1 cellular context compared by ENCODE assay signal in the genomic region with DNA sequence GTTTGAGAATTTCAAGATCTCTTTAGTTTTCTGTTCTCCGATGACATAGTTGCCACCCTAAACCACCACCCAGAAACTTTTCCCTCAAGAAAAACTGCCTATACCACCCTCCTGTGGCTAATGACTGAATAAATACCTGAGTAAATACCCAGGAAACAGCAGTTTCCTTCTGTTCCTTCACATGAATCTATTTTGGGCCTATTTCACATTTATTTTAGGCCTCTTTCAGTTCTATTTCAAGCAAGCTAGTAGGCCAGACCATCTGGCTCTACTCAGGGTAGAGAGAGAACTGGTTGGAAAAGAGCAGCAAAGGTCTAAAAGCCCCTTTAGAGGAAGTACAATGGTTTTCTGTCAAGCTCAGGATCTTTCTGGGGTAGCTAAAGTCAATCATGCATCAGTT.
TF ChIP-seq lines count a peak whose summit lies in the region.

No MANE protein-coding gene starts in this region.

TF ChIP-seq in GM23338, 12 proteins besides CTCF, POLR2A, EP300 and RAD21 (continued from another document):
- TF ChIP-seq, protein P1, sequence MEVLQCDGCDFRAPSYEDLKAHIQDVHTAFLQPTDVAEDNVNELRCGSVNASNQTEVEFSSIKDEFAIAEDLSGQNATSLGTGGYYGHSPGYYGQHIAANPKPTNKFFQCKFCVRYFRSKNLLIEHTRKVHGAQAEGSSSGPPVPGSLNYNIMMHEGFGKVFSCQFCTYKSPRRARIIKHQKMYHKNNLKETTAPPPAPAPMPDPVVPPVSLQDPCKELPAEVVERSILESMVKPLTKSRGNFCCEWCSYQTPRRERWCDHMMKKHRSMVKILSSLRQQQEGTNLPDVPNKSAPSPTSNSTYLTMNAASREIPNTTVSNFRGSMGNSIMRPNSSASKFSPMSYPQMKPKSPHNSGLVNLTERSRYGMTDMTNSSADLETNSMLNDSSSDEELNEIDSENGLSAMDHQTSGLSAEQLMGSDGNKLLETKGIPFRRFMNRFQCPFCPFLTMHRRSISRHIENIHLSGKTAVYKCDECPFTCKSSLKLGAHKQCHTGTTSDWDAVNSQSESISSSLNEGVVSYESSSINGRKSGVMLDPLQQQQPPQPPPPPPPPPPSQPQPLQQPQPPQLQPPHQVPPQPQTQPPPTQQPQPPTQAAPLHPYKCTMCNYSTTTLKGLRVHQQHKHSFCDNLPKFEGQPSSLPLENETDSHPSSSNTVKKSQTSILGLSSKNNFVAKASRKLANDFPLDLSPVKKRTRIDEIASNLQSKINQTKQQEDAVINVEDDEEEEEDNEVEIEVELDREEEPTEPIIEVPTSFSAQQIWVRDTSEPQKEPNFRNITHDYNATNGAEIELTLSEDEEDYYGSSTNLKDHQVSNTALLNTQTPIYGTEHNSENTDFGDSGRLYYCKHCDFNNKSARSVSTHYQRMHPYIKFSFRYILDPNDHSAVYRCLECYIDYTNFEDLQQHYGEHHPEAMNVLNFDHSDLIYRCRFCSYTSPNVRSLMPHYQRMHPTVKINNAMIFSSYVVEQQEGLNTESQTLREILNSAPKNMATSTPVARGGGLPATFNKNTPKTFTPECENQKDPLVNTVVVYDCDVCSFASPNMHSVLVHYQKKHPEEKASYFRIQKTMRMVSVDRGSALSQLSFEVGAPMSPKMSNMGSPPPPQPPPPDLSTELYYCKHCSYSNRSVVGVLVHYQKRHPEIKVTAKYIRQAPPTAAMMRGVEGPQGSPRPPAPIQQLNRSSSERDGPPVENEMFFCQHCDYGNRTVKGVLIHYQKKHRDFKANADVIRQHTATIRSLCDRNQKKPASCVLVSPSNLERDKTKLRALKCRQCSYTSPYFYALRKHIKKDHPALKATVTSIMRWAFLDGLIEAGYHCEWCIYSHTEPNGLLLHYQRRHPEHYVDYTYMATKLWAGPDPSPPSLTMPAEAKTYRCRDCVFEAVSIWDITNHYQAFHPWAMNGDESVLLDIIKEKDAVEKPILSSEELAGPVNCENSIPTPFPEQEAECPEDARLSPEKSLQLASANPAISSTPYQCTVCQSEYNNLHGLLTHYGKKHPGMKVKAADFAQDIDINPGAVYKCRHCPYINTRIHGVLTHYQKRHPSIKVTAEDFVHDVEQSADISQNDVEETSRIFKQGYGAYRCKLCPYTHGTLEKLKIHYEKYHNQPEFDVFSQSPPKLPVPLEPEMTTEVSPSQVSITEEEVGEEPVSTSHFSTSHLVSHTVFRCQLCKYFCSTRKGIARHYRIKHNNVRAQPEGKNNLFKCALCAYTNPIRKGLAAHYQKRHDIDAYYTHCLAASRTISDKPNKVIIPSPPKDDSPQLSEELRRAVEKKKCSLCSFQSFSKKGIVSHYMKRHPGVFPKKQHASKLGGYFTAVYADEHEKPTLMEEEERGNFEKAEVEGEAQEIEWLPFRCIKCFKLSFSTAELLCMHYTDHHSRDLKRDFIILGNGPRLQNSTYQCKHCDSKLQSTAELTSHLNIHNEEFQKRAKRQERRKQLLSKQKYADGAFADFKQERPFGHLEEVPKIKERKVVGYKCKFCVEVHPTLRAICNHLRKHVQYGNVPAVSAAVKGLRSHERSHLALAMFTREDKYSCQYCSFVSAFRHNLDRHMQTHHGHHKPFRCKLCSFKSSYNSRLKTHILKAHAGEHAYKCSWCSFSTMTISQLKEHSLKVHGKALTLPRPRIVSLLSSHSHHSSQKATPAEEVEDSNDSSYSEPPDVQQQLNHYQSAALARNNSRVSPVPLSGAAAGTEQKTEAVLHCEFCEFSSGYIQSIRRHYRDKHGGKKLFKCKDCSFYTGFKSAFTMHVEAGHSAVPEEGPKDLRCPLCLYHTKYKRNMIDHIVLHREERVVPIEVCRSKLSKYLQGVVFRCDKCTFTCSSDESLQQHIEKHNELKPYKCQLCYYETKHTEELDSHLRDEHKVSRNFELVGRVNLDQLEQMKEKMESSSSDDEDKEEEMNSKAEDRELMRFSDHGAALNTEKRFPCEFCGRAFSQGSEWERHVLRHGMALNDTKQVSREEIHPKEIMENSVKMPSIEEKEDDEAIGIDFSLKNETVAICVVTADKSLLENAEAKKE (CRISPR knock-in tag; IDR thresholded peaks at IDR 0.05), result no peak
- TF ChIP-seq, protein P2, sequence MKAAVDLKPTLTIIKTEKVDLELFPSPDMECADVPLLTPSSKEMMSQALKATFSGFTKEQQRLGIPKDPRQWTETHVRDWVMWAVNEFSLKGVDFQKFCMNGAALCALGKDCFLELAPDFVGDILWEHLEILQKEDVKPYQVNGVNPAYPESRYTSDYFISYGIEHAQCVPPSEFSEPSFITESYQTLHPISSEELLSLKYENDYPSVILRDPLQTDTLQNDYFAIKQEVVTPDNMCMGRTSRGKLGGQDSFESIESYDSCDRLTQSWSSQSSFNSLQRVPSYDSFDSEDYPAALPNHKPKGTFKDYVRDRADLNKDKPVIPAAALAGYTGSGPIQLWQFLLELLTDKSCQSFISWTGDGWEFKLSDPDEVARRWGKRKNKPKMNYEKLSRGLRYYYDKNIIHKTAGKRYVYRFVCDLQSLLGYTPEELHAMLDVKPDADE (IDR thresholded peaks at IDR 0.05), result no peak
- TF ChIP-seq EZH2 (IDR thresholded peaks at IDR 0.05; ENCODE audit: low read depth, unreplicated experiment) (no peak), STAT1 (IDR thresholded peaks at IDR 0.05; ENCODE audit: unreplicated experiment) (no peak)
- TF ChIP-seq, protein P3, sequence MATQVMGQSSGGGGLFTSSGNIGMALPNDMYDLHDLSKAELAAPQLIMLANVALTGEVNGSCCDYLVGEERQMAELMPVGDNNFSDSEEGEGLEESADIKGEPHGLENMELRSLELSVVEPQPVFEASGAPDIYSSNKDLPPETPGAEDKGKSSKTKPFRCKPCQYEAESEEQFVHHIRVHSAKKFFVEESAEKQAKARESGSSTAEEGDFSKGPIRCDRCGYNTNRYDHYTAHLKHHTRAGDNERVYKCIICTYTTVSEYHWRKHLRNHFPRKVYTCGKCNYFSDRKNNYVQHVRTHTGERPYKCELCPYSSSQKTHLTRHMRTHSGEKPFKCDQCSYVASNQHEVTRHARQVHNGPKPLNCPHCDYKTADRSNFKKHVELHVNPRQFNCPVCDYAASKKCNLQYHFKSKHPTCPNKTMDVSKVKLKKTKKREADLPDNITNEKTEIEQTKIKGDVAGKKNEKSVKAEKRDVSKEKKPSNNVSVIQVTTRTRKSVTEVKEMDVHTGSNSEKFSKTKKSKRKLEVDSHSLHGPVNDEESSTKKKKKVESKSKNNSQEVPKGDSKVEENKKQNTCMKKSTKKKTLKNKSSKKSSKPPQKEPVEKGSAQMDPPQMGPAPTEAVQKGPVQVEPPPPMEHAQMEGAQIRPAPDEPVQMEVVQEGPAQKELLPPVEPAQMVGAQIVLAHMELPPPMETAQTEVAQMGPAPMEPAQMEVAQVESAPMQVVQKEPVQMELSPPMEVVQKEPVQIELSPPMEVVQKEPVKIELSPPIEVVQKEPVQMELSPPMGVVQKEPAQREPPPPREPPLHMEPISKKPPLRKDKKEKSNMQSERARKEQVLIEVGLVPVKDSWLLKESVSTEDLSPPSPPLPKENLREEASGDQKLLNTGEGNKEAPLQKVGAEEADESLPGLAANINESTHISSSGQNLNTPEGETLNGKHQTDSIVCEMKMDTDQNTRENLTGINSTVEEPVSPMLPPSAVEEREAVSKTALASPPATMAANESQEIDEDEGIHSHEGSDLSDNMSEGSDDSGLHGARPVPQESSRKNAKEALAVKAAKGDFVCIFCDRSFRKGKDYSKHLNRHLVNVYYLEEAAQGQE (IDR thresholded peaks at IDR 0.05; ENCODE audit: unreplicated experiment), result no peak
